In genomic region chr3:120907659-120908029, GRCh38 we compare ENCODE assay signal across 8 cellular contexts. TPM values are rescaled to one million over a fixed set of nuclear protein-coding genes. Genes with fewer than 3 reads are reported as not detected.
DNase-seq lines count a peak whose midpoint lies in the region; ATAC-seq, FAIRE-seq and TF ChIP-seq lines count a peak whose summit lies in the region.

No MANE protein-coding gene starts in this region.

- H3K9me3 Mint-ChIP-seq in T-cell, result peaks cover 2 to 8% (median 4%) of the 10 kb centered on the region in 3 donors

- no peak overlapping the region for H3K9ac ChIP-seq in HepG2 (ENCODE audit: insufficient read depth, low read depth, low read length)

- peak overlapping the region; percentile 13 to 88 (median 43) for H3K4me3 Mint-ChIP-seq in T-cell

- in situ Hi-C loops in HepG2 (cut with HindIII; ENCODE audit: extremely low pct_ligation_motif_present, low pct_unique_long_range_greater_than_20kb), result no loop called here

- no peaks in the 10 kb centered on the region for H3K4me1 ChIP-seq in right cardiac atrium (ENCODE audit: control insufficient read depth, insufficient read depth, low read length)
- H3K4me1 ChIP-seq in HepG2 (ENCODE audit: insufficient read depth, low read length), result peaks cover 9% of the 10 kb centered on the region; the same call in 1 of the 2 replicates
- no peaks in the 10 kb centered on the region for H3K4me1 ChIP-seq in uterus

- TF ChIP-seq RAD21 in HepG2 (CRISPR knock-in tag; IDR thresholded peaks at IDR 0.05), result no peak

- no peaks in the 10 kb centered on the region for H3K9me3 ChIP-seq in right cardiac atrium (ENCODE audit: control insufficient read depth, low read length)
- H3K9me3 ChIP-seq in HepG2 (ENCODE audit: low read length), result no peaks in the 10 kb centered on the region
- H3K9me3 ChIP-seq in uterus, result no peaks in the 10 kb centered on the region

- no peaks in the 10 kb centered on the region for H3K79me2 ChIP-seq in HepG2 (ENCODE audit: insufficient read depth, low read length)

- H3K27ac ChIP-seq in right cardiac atrium (ENCODE audit: low read length), result no peak overlapping the region
- no peak overlapping the region for H3K27ac ChIP-seq in HepG2 (ENCODE audit: extremely low read length, insufficient read depth, low read length)
- H3K27ac ChIP-seq in uterus, result peak overlapping the region; percentile 37 to 52

- DNase-seq in right cardiac atrium (no peak), Right ventricle myocardium superior (no peak), T-cell (no peak), HepG2 (ENCODE audit: low spot score) (no peak), uterus (peak in 1 of 2 donors; percentile 13), GM12891 (ENCODE audit: insufficient read length, low spot score) (no peak), HuH-7 (ENCODE audit: low spot score) (no peak)

- 8% methylated on average over 11 of the region's 11 CpGs for WGBS in right cardiac atrium
- WGBS in HepG2 (ENCODE audit: low lambda C conversion rate), result 61% methylated on average over 11 of the region's 11 CpGs

- H3K27me3 ChIP-seq in right cardiac atrium (ENCODE audit: control insufficient read depth, insufficient read depth) (peaks cover 6% of the 10 kb centered on the region), HepG2 (ENCODE audit: control insufficient read depth in 1 of 2, insufficient read depth in 2 of 2, low read length in 2 of 2) (peaks cover 0 to 25% of the 10 kb centered on the region in 2 experiments; a peak in 4 of 5 replicates), uterus (no peaks in the 10 kb centered on the region)

- H3K27ac Mint-ChIP-seq in T-cell, result no peak overlapping the region

- TF ChIP-seq EP300 in HepG2 (IDR thresholded peaks at IDR 0.05; ENCODE audit: low read depth in 2 of 2, low read length in 2 of 2) (no peak), HepG2 (CRISPR knock-in tag; IDR thresholded peaks at IDR 0.05; ENCODE audit: borderline replicate concordance) (no peak)

- no peaks in the 10 kb centered on the region for H4K20me1 ChIP-seq in HepG2 (ENCODE audit: insufficient read depth, low read length)

- peak overlapping the region; percentile 31 for H3K4me3 ChIP-seq in right cardiac atrium (ENCODE audit: low read length)
- 0 out of 6 replicates have a peak overlapping the region, but pooled peaks of 2 of the 3 experiments have one; percentile 45 to 71 for H3K4me3 ChIP-seq in HepG2 (replicated peaks in 1 of 3; ENCODE audit: insufficient read depth in 1 of 3, low read depth in 2 of 3, low read length in 3 of 3)
- H3K4me3 ChIP-seq in uterus, result peak overlapping the region; percentile 43 to 54

- POLR2A ChIA-PET in T-cell (lab: Charles Lee), result no interaction called here
- POLR2A ChIA-PET in HepG2 (lab: Yijun Ruan, JAX), result no interaction called here

- no peak for TF ChIP-seq CTCF in HepG2 (CRISPR knock-in tag; IDR thresholded peaks at IDR 0.05)
- no peak for TF ChIP-seq CTCF in uterus (IDR thresholded peaks at IDR 0.05)

- H3K36me3 ChIP-seq in HepG2 (replicated peaks in 1 of 2; ENCODE audit: control insufficient read depth in 1 of 2, insufficient read depth in 2 of 2, low read length in 2 of 2) (no peaks in the 10 kb centered on the region), uterus (no peaks in the 10 kb centered on the region)

- no peaks in the 10 kb centered on the region for H3K36me3 Mint-ChIP-seq in T-cell

- TF ChIP-seq POLR2A in HepG2 (IDR thresholded peaks at IDR 0.05; ENCODE audit: insufficient read depth in 1 of 2, low read depth in 2 of 2, low read length in 2 of 2), result no peak
- no peak for TF ChIP-seq POLR2A in uterus (IDR thresholded peaks at IDR 0.05)
- no peak for TF ChIP-seq POLR2A in GM12891 (IDR thresholded peaks at IDR 0.05; ENCODE audit: low read depth, low read length)

- ATAC-seq in right cardiac atrium (peak in 1 of 2 donors; percentile 7), Right ventricle myocardium superior (ENCODE audit: poor library complexity) (no peak), T-cell (replicated peaks in 1 of 4) (no peak), HepG2 (peak; percentile 16), GM21717 (IDR thresholded peaks at IDR 0.05; ENCODE audit: unreplicated experiment) (no peak)

- intact Hi-C loops in right cardiac atrium (cut with DNase I) (no loop called here), Right ventricle myocardium superior (cut with DNase I) (no loop called here), HepG2 (cut with micrococcal nuclease; ENCODE audit: unreplicated experiment) (no loop called here), uterus (cut with DNase I; ENCODE audit: low total_unique reads) (no loop called here)

- no TSS peak for BruUV-seq in HepG2 (replicated peaks; lab: Mats Ljungman, UMichigan)

- CTCF ChIA-PET in T-cell (lab: Charles Lee), result no interaction called here
- CTCF ChIA-PET in HepG2 (lab: Yijun Ruan, JAX; ENCODE audit: low intra/inter-chr PET ratio, low total read pairs), result no interaction called here

- FAIRE-seq in HepG2 (lab: Jason Lieb, UNC), result no peak
- FAIRE-seq in GM12891 (lab: Jason Lieb, UNC), result no peak

- peaks cover 53 to 60% of the 10 kb centered on the region in 2 donors for H3K27me3 Mint-ChIP-seq in T-cell

- H3K4me2 ChIP-seq in HepG2 (ENCODE audit: low read depth, low read length), result peak overlapping the region; percentile 86; the same call in 1 of the 2 replicates

- peaks cover 17 to 24% (median 18%) of the 10 kb centered on the region in 3 donors for H3K4me1 Mint-ChIP-seq in T-cell

- no peak overlapping the region for H2AFZ ChIP-seq in HepG2 (ENCODE audit: low read length)

TF ChIP-seq in HepG2, 621 proteins besides CTCF, POLR2A, EP300 and RAD21 (continues in another document):
- no peak for TF ChIP-seq GPN1 (CRISPR knock-in tag; IDR thresholded peaks at IDR 0.05; ENCODE audit: borderline replicate concordance)
- no peak for TF ChIP-seq ZFP62 (CRISPR knock-in tag; IDR thresholded peaks at IDR 0.05)
- no peak for TF ChIP-seq CSRNP2 (CRISPR knock-in tag; conservative IDR thresholded peaks at IDR 0.05; ENCODE audit: low read depth)

TF ChIP-seq in GM12891, 5 proteins besides CTCF, POLR2A, EP300 and RAD21:
- no peak for TF ChIP-seq SPI1 (IDR thresholded peaks at IDR 0.05; ENCODE audit: low read depth, low read length)
- TF ChIP-seq TAF1 (IDR thresholded peaks at IDR 0.05; ENCODE audit: low read depth, low read length), result no peak
- TF ChIP-seq POLR2AphosphoS5 (IDR thresholded peaks at IDR 0.05; ENCODE audit: low read depth, low read length), result no peak
- no peak for TF ChIP-seq PAX5 (IDR thresholded peaks at IDR 0.05; ENCODE audit: insufficient read depth, low read length, severe bottlenecking)
- no peak for TF ChIP-seq POU2F2 (IDR thresholded peaks at IDR 0.05; ENCODE audit: low read depth, low read length)

RNA-seq across cellular contexts. Expression of gene STXBP5L, which starts 0.4 kb away (rescaled TPM):
- total RNA-seq in right cardiac atrium (under 1 TPM in 3 of 4 donors, not detected in 1; 0.09 to 0.25 (median 0.14) TPM), Right ventricle myocardium superior (not detected), T-cell (not detected), HepG2 (2016; rRNA removed; fragmentation: Illumina TruSeq; extraction: Trizol) (not detected in 2 replicates), uterus (1 to 10 TPM in 2 of 4 donors, under 1 TPM in 2; under 0.01 to 2.6 (median 1.1) TPM)
- polyA plus RNA-seq in right cardiac atrium (not detected), HepG2 (2011; rRNA removed) (not detected in 2 replicates)
- not detected in 2 replicates for total RNA-seq in HepG2 (2016; cell fraction: cytosol; rRNA removed; fragmentation: Illumina TruSeq; extraction: Trizol; ENCODE audit: low read depth)
- not detected in 2 replicates for total RNA-seq in HepG2 (2016; cell fraction: insoluble cytoplasmic fraction; rRNA removed; fragmentation: Illumina TruSeq; extraction: Trizol)
- not detected in 2 replicates for total RNA-seq in HepG2 (2016; cell fraction: membrane; rRNA removed; fragmentation: Illumina TruSeq; extraction: Trizol)
- not detected in 2 replicates for total RNA-seq in HepG2 (2016; cell fraction: nucleus; rRNA removed; fragmentation: Illumina TruSeq; extraction: Trizol)
- not detected in 2 replicates for polyA plus RNA-seq in HepG2 (2011; cell fraction: cytosol; rRNA removed)
- not detected in 2 replicates for polyA plus RNA-seq in HepG2 (2011; cell fraction: nucleus; rRNA removed)
- not detected in 2 replicates for polyA plus RNA-seq in HepG2 (2012)
- not detected in 2 replicates for polyA plus RNA-seq in HepG2 (2016; cell fraction: cytosol; fragmentation: Illumina TruSeq; extraction: Trizol; ENCODE audit: low read depth)
- not detected in 2 replicates for polyA plus RNA-seq in HepG2 (2016; cell fraction: insoluble cytoplasmic fraction; fragmentation: Illumina TruSeq; extraction: Trizol; ENCODE audit: low read depth)
- polyA plus RNA-seq in HepG2 (2016; cell fraction: membrane; fragmentation: Illumina TruSeq; extraction: Trizol; ENCODE audit: low read depth), result not detected in 2 replicates
- not detected in 2 replicates for polyA plus RNA-seq in HepG2 (2016; cell fraction: nucleus; fragmentation: Illumina TruSeq; extraction: Trizol; ENCODE audit: insufficient read depth, low read depth)
- polyA minus RNA-seq in HepG2 (2011; rRNA and poly(A)+ RNA removed; ENCODE audit: low replicate concordance), result not detected in 2 replicates
- polyA minus RNA-seq in HepG2 (2011; cell fraction: cytosol; rRNA and poly(A)+ RNA removed), result not detected in 2 replicates
- under 0.01 TPM in 1 of 2 replicates, not detected in the other for polyA minus RNA-seq in HepG2 (2011; cell fraction: nucleus; rRNA and poly(A)+ RNA removed)
- polyA plus RNA-seq in GM12891 (2012; ENCODE audit: low read depth, missing spikeins), result 0.01 TPM

Comparison
In these comparisons a context has a peak if more than half of its experiments do, and no peak if none do; other contexts are left out.
1. H3K27ac ChIP-seq: peak in uterus (2 of 2); none in right cardiac atrium (single experiment) and HepG2 (single experiment).
2. Peak in every context shown above with its lines, with median percentiles within 50 percentile points of each other: H3K4me3 ChIP-seq.